8 cellular contexts compared by ENCODE assay signal in the genomic region with DNA sequence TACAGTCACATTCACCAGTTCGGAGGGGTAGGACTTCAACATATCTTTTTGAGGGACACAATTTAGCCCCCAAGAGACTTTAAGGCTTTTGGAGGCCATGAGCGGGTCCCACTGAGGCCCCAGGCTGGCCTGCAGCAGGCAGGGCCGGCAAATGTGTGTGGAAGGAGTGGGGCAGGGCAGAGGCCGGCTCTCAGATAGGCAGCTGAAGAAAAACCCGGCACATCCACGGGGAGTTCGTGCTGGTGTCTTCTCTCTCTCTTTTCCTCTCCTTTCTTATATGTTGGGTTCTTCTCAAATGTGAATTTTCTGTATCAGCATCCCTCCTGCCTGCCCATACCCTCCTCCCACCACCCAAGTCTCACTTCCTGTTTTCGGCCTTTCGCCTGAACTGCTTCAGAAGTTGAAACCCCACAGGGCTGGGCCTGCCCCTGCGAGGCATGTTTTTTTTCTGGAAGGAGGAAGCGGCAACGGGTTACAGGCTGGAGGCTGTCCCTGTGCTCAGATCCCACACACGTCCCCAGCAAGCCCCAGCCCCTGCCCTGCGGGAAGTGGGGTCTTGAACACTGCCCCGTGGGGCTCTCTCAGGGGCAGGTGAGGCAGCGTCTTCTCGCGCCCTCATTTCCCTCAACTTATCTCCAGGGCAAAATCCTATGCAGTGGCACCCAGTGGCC. TPM values are rescaled to one million over a fixed set of nuclear protein-coding genes. Genes with fewer than 3 reads are reported as not detected.
A peak's percentile ranks its signal among the peaks of the same experiment; 100 is the strongest.
DNase-seq lines count a peak whose midpoint lies in the region; ATAC-seq and TF ChIP-seq lines count a peak whose summit lies in the region.

No MANE protein-coding gene starts in this region.

- no peaks in the 10 kb centered on the region for H3K27me3 ChIP-seq in lung (ENCODE audit: control insufficient read depth, insufficient read depth)

- TF ChIP-seq CTCF in lung (IDR thresholded peaks at IDR 0.05; ENCODE audit: control extremely low read depth, extremely low read depth) = no peak

- no peaks in the 10 kb centered on the region for H3K27me3 Mint-ChIP-seq in activated naive CD4-positive, alpha-beta T cell treated with anti-CD3 and anti-CD28 coated beads, Interleukin-2, amount 50 U/mL, for 24 hours
- H3K27me3 Mint-ChIP-seq in T-cell = no peaks in the 10 kb centered on the region

- peaks cover 65% of the 10 kb centered on the region for H3K4me1 Mint-ChIP-seq in activated naive CD4-positive, alpha-beta T cell treated with anti-CD3 and anti-CD28 coated beads, Interleukin-2, amount 50 U/mL, for 24 hours
- H3K4me1 Mint-ChIP-seq in T-cell = peaks cover 54 to 74% (median 64%) of the 10 kb centered on the region in 3 donors

- POLR2A ChIA-PET in T-cell (lab: Charles Lee) = no interaction called here

- CTCF ChIA-PET in T-cell (lab: Charles Lee) = no interaction called here

- H3K9me3 Mint-ChIP-seq in activated naive CD4-positive, alpha-beta T cell treated with anti-CD3 and anti-CD28 coated beads, Interleukin-2, amount 50 U/mL, for 24 hours = no peaks in the 10 kb centered on the region
- H3K9me3 Mint-ChIP-seq in T-cell = peaks cover 0 to 3% (median 0%) of the 10 kb centered on the region in 3 donors

- no peaks in the 10 kb centered on the region for H3K36me3 ChIP-seq in lung (ENCODE audit: control insufficient read depth in 2 of 2, insufficient read depth in 2 of 2, low read length in 2 of 2)

- H3K9me3 ChIP-seq in lung (ENCODE audit: control insufficient read depth in 2 of 2, insufficient read depth in 1 of 2, low read length in 1 of 2) = no peaks in the 10 kb centered on the region

- peak; percentile 47 for ATAC-seq in HG03045 (IDR thresholded peaks at IDR 0.05; ENCODE audit: unreplicated experiment)
- ATAC-seq in T-cell (replicated peaks in 1 of 4) = peak in 1 of 4 experiments; percentile 1
- ATAC-seq in lung (ENCODE audit: insufficient read depth, low FRiP score) = no peak

- peaks cover 0 to 9% of the 10 kb centered on the region in 2 donors for H3K4me1 ChIP-seq in lung (ENCODE audit: control insufficient read depth in 2 of 2, insufficient read depth in 2 of 2, low read length in 2 of 2)

- H3K27ac ChIP-seq in lung (ENCODE audit: low read depth in 1 of 2, low read length in 1 of 2) = peak overlapping the region in 1 of 2 donors; percentile 51

- 48 to 66% methylated on average over 18 of the region's 18 CpGs for WGBS in lung, 2 donors

- H3K4me3 Mint-ChIP-seq in activated naive CD4-positive, alpha-beta T cell treated with anti-CD3 and anti-CD28 coated beads, Interleukin-2, amount 50 U/mL, for 24 hours = no peak overlapping the region
- peak overlapping the region; percentile 89 to 92 (median 90) for H3K4me3 Mint-ChIP-seq in T-cell

- peak overlapping the region; percentile 41 for H3K27ac Mint-ChIP-seq in activated naive CD4-positive, alpha-beta T cell treated with anti-CD3 and anti-CD28 coated beads, Interleukin-2, amount 50 U/mL, for 24 hours
- peak overlapping the region; percentile 99 to 100 for H3K27ac Mint-ChIP-seq in T-cell

- H3K36me3 Mint-ChIP-seq in activated naive CD4-positive, alpha-beta T cell treated with anti-CD3 and anti-CD28 coated beads, Interleukin-2, amount 50 U/mL, for 24 hours = no peaks in the 10 kb centered on the region
- no peaks in the 10 kb centered on the region for H3K36me3 Mint-ChIP-seq in T-cell

- no peak for DNase-seq in activated naive CD4-positive, alpha-beta T cell (lab: John Stamatoyannopoulos, UW)
- peak in 15 of 34 experiments; percentile 3 to 56 (median 14) for DNase-seq in T-cell
- DNase-seq in lung (ENCODE audit: low spot score) = peak; percentile 50
- DNase-seq in NCI-H510A (lab: John Stamatoyannopoulos, UW) = no peak
- no peak for DNase-seq in NCI-H2227 (lab: John Stamatoyannopoulos, UW; ENCODE audit: unreplicated experiment)
- DNase-seq in EL = no peak

- no peak overlapping the region for H3K4me3 ChIP-seq in lung

RNA-seq across cellular contexts. Expression of gene UMODL1, which starts 9.8 kb away (rescaled TPM):
- total RNA-seq in T-cell = under 1 TPM; 0.16 to 0.99 (median 0.82) TPM
- total RNA-seq in lung = under 1 TPM in 1 of 2 donors, not detected in 1; 0.28 TPM
- polyA plus RNA-seq in lung = under 1 TPM; 0.10 to 0.14 TPM

RNA-seq across cellular contexts. Expression of gene ZBTB21, which starts 51.2 kb away (rescaled TPM):
- total RNA-seq in T-cell (100 to 1,000 TPM in 2 of 5 donors, 10 to 100 TPM in 3; 17.6 to 119 (median 25.9) TPM), lung (10 to 100 TPM; 10.6 to 15.4 TPM)
- 1 to 10 TPM; 3.2 to 4.5 TPM for polyA plus RNA-seq in lung
